In genomic region chr20:32960849-32961731, GRCh38 we compare ENCODE assay signal across 27 cellular contexts. TPM values are rescaled to one million over a fixed set of nuclear protein-coding genes. Genes with fewer than 3 reads are reported as not detected.
A peak's percentile ranks its signal among the peaks of the same experiment; 100 is the strongest.
DNase-seq lines count a peak whose midpoint lies in the region; ATAC-seq and TF ChIP-seq lines count a peak whose summit lies in the region.
"Had no signal": no experiment of that assay in that cellular context is flagged by ENCODE, and none has a peak within 500 bp of the region (broad histone marks: within the 10 kb centered on the region; RNA-seq: fewer than 3 reads in every experiment).

No MANE protein-coding gene starts in this region.

- H2BK120ac ChIP-seq in IMR-90 (ENCODE audit: low read depth, low read length) = no peak overlapping the region

- H3K9ac ChIP-seq in IMR-90 (ENCODE audit: low read depth, low read length) = no peak overlapping the region

- no peak overlapping the region for H2BK20ac ChIP-seq in IMR-90 (ENCODE audit: low read depth, low read length)

- H2BK5ac ChIP-seq in IMR-90 (ENCODE audit: low read depth, low read length, poor library complexity, severe bottlenecking) = no peak overlapping the region

- peak; percentile 8 for DNase-seq in GM10248 (ENCODE audit: extremely low spot score)
- no peak for DNase-seq in IMR-90
- DNase-seq in iPS-NIHi7 (ENCODE audit: extremely low spot score) = peak; percentile 7
- DNase-seq in sigmoid colon = peak; percentile 47
- DNase-seq in thyroid gland = no peak
- no peak for DNase-seq in activated CD4-positive, alpha-beta T cell treated with anti-CD3 and anti-CD28 coated beads for 48 hours
- DNase-seq: activated CD4-positive, alpha-beta T cell treated with anti-CD3 and anti-CD28 coated beads for 1 hour; activated effector memory CD4-positive, alpha-beta T cell treated with anti-CD3 and anti-CD28 coated beads, Interleukin-2, amount 50 U/mL, for 16 hours; BE2C; COR-L47; dermis blood vessel endothelial cell; foreskin fibroblast; HFFc6; mesenchymal stem cell; MM.1S; natural killer cell; NCI-H146; NCI-H2171 treated with DMSO at 0.1 percent for 48 hours; NCI-H526 treated with DMSO at 0.1 percent for 48 hours; stimulated activated CD4-positive, alpha-beta T cell treated with anti-CD3 and anti-CD28 coated beads, Interleukin-1b, Interleukin-23, amount 100 ng/mL, for 48 hours; stimulated activated naive CD4-positive, alpha-beta T cell had no signal

- WGBS in IMR-90 (ENCODE audit: extremely low coverage in 2 of 2, insufficient read length in 1 of 2), 2 experiments = 58% methylated on average over 15 of the region's 28 CpGs; no CpG with 5 or more reads in 1 of the 2 experiments
- WGBS in sigmoid colon, 2 donors = 82 to 89% methylated on average over 28 of the region's 28 CpGs
- 89 to 90% methylated on average over 25 to 28 of the region's 28 CpGs for WGBS in thyroid gland, 2 donors
- 86 to 93% methylated on average over 6 to 9 of the region's 28 CpGs for WGBS in gastroesophageal sphincter (ENCODE audit: low coverage in 1 of 2), 2 donors

- no peak overlapping the region for H3K14ac ChIP-seq in IMR-90 (replicated peaks; ENCODE audit: low read depth, low read length)

- no peak overlapping the region for H3K4me2 ChIP-seq in IMR-90 (ENCODE audit: low read depth, low read length)

- H3K79me1 ChIP-seq in IMR-90 (ENCODE audit: low read depth in 1 of 2, low read length in 2 of 2) = no peaks in the 10 kb centered on the region

- POLR2A ChIA-PET in GM10248 (lab: Yijun Ruan, JAX) (no interaction called here), IMR-90 (lab: Charles Lee; ENCODE audit: unreplicated experiment) (no interaction called here)

- no peak overlapping the region for H3K4ac ChIP-seq in IMR-90 (ENCODE audit: low read depth, low read length)

- H3K56ac ChIP-seq in IMR-90 (ENCODE audit: extremely low read depth, insufficient read depth, low read length) = no peak overlapping the region

- H4K20me1 ChIP-seq in IMR-90 (ENCODE audit: insufficient read depth, low read length) = no peaks in the 10 kb centered on the region

- H3K27ac ChIP-seq in IMR-90 (ENCODE audit: insufficient read depth, low read length) = no peak overlapping the region
- H3K27ac ChIP-seq in sigmoid colon = no peak overlapping the region
- H3K27ac ChIP-seq in thyroid gland = no peak overlapping the region
- no peak overlapping the region for H3K27ac ChIP-seq in gastroesophageal sphincter
- H3K27ac ChIP-seq: epithelial cell of prostate, tibial nerve had no signal

- no peaks in the 10 kb centered on the region for H3K36me3 ChIP-seq in IMR-90 (ENCODE audit: control insufficient read depth, insufficient read depth, low read length)
- no peaks in the 10 kb centered on the region for H3K36me3 ChIP-seq in sigmoid colon
- H3K36me3 ChIP-seq in thyroid gland = no peaks in the 10 kb centered on the region
- H3K36me3 ChIP-seq in gastroesophageal sphincter = no peaks in the 10 kb centered on the region
- H3K36me3 ChIP-seq: BE2C, tibial nerve had no signal

- no peak overlapping the region for H2BK15ac ChIP-seq in IMR-90 (ENCODE audit: low read depth, low read length)

- H4K5ac ChIP-seq in IMR-90 (ENCODE audit: low read depth, low read length) = no peak overlapping the region

- no peak for TF ChIP-seq CTCF in GM10248 (IDR thresholded peaks at IDR 0.05; ENCODE audit: control extremely low read depth, extremely low read depth, low read depth, missing control alignments)
- no peak for TF ChIP-seq CTCF in IMR-90 (conservative IDR thresholded peaks at IDR 0.05; ENCODE audit: low read depth, low read length)
- no peak for TF ChIP-seq CTCF in sigmoid colon (IDR thresholded peaks at IDR 0.05)
- TF ChIP-seq CTCF in thyroid gland (IDR thresholded peaks at IDR 0.05) = no peak
- no peak for TF ChIP-seq CTCF in gastroesophageal sphincter (IDR thresholded peaks at IDR 0.05)

- ATAC-seq in IMR-90 (ENCODE audit: low read depth) = no peak
- ATAC-seq in gastroesophageal sphincter = no peak

- intact Hi-C loops in IMR-90 (cut with micrococcal nuclease) (no loop called here), sigmoid colon (cut with DNase I) (loop anchor here (10.0 kb wide), 1 partner anchor 64 kb away; no protein-coding TSS in a partner anchor), thyroid gland (cut with DNase I) (no loop called here)

- H3K4me3 ChIP-seq in IMR-90 (ENCODE audit: insufficient read depth, low read depth, low read length) (no peak overlapping the region), sigmoid colon (no peak overlapping the region), thyroid gland (replicated peaks in 1 of 3) (no peak overlapping the region), gastroesophageal sphincter (no peak overlapping the region)
- H3K4me3 ChIP-seq: tibial nerve had no signal

- CTCF ChIA-PET in GM10248 (lab: Yijun Ruan, JAX) (no interaction called here), IMR-90 (lab: Yijun Ruan, JAX) (no interaction called here)

- no peak overlapping the region for H4K91ac ChIP-seq in IMR-90 (ENCODE audit: insufficient read depth, low read depth, low read length)

- no peak for TF ChIP-seq RAD21 in IMR-90 (IDR thresholded peaks at IDR 0.05; ENCODE audit: low read length)

- no peak overlapping the region for H3K23ac ChIP-seq in IMR-90 (ENCODE audit: low read depth, low read length)

- TF ChIP-seq POLR2A in IMR-90 (IDR thresholded peaks at IDR 0.05; ENCODE audit: low read depth, low read length) (no peak), sigmoid colon (IDR thresholded peaks at IDR 0.05) (no peak), thyroid gland (IDR thresholded peaks at IDR 0.05) (no peak), gastroesophageal sphincter (IDR thresholded peaks at IDR 0.05) (no peak)

- no peaks in the 10 kb centered on the region for H3K9me1 ChIP-seq in IMR-90 (ENCODE audit: insufficient read depth, low read length)

- TF ChIP-seq EP300 in sigmoid colon (IDR thresholded peaks at IDR 0.05) (no peak), gastroesophageal sphincter (IDR thresholded peaks at IDR 0.05) (no peak)

- dilution Hi-C loops in IMR-90 (cut with HindIII; ENCODE audit: low sequenced_read_pairs, unreplicated experiment) = no loop called here

- H3K9me3 ChIP-seq in IMR-90 (ENCODE audit: control insufficient read depth, insufficient read depth, low read length) = peaks cover 6% of the 10 kb centered on the region
- H3K9me3 ChIP-seq in sigmoid colon = peaks cover 0 to 10% (median 4%) of the 10 kb centered on the region in 4 donors
- H3K9me3 ChIP-seq in thyroid gland = no peaks in the 10 kb centered on the region
- H3K9me3 ChIP-seq in gastroesophageal sphincter = peaks cover 0 to 31% (median 0%) of the 10 kb centered on the region in 3 donors
- H3K9me3 ChIP-seq: BE2C had no signal

- in situ Hi-C loops in IMR-90 (cut with MboI; ENCODE audit: low sequenced_read_pairs) = no loop called here

- H3K18ac ChIP-seq in IMR-90 (ENCODE audit: low read depth, low read length) = no peak overlapping the region

- no TSS peak for BruUV-seq in IMR-90 (replicated peaks; lab: Mats Ljungman, UMichigan)

- peak overlapping the region; percentile 11 for H2AFZ ChIP-seq in IMR-90 (replicated peaks; ENCODE audit: low read length, poor library complexity)

- H3K27me3 ChIP-seq in IMR-90 (ENCODE audit: control insufficient read depth, insufficient read depth, low read length) (peaks cover 7% of the 10 kb centered on the region; the same call in 1 of the 2 replicates), sigmoid colon (no peaks in the 10 kb centered on the region), thyroid gland (no peaks in the 10 kb centered on the region), gastroesophageal sphincter (peaks cover 2% of the 10 kb centered on the region)
- H3K27me3 ChIP-seq: BE2C, tibial nerve had no signal

- H2AK9ac ChIP-seq in IMR-90 (replicated peaks; ENCODE audit: low read depth, low read length, poor library complexity) = no peak overlapping the region

- no peak overlapping the region for H4K8ac ChIP-seq in IMR-90 (ENCODE audit: low read depth in 2 of 2, low read length in 2 of 2)

- no peaks in the 10 kb centered on the region for H3K4me1 ChIP-seq in IMR-90 (ENCODE audit: control insufficient read depth, insufficient read depth, low read length)
- H3K4me1 ChIP-seq in sigmoid colon = no peaks in the 10 kb centered on the region
- H3K4me1 ChIP-seq in thyroid gland = no peaks in the 10 kb centered on the region
- no peaks in the 10 kb centered on the region for H3K4me1 ChIP-seq in gastroesophageal sphincter
- H3K4me1 ChIP-seq: BE2C, tibial nerve had no signal

- H2AK5ac ChIP-seq in IMR-90 (ENCODE audit: low read depth, low read length) = no peak overlapping the region

TF ChIP-seq in IMR-90, 13 proteins besides CTCF, POLR2A, EP300 and RAD21 (continues in another document):
- no peak for TF ChIP-seq USF2 (IDR thresholded peaks at IDR 0.05; ENCODE audit: low read depth, low read length)
- TF ChIP-seq MAZ (IDR thresholded peaks at IDR 0.05; ENCODE audit: borderline replicate concordance, low read depth, low read length) = no peak
- no peak for TF ChIP-seq ELK1 (IDR thresholded peaks at IDR 0.05; ENCODE audit: borderline replicate concordance, low read depth, low read length)

RNA-seq across cellular contexts. Expression of gene SUN5, which starts 43.1 kb away (rescaled TPM):
- total RNA-seq in IMR-90 (2012; rRNA removed) (not detected in 2 replicates), sigmoid colon (not detected), thyroid gland (not detected), gastroesophageal sphincter (not detected)
- polyA plus RNA-seq in IMR-90 (2012; rRNA removed) (not detected in 2 replicates), sigmoid colon (not detected)
- not detected in 2 replicates for polyA plus RNA-seq in IMR-90 (2012; cell fraction: cytosol; rRNA removed)
- not detected in 2 replicates for polyA plus RNA-seq in IMR-90 (2012; cell fraction: nucleus; rRNA removed; ENCODE audit: low replicate concordance)
- total RNA-seq: cardiac septum, Daoy, dermis blood vessel endothelial cell, HFFc6, kidney epithelial cell, natural killer cell, tibial nerve had no signal

RNA-seq across cellular contexts. Expression of gene BPIFB2, which starts 46.4 kb away (rescaled TPM):
- total RNA-seq in IMR-90 (2012; rRNA removed) (not detected in 2 replicates), sigmoid colon (not detected), thyroid gland (not detected), gastroesophageal sphincter (100 to 1,000 TPM in 1 of 4 donors, under 1 TPM in 2, not detected in 1; 0.13 to 138 (median 0.15) TPM)
- polyA plus RNA-seq in IMR-90 (2012; rRNA removed) (not detected in 2 replicates), sigmoid colon (not detected)
- not detected in 2 replicates for polyA plus RNA-seq in IMR-90 (2012; cell fraction: cytosol; rRNA removed)
- not detected in 2 replicates for polyA plus RNA-seq in IMR-90 (2012; cell fraction: nucleus; rRNA removed; ENCODE audit: low replicate concordance)
- total RNA-seq: cardiac septum, Daoy, dermis blood vessel endothelial cell, HFFc6, kidney epithelial cell, natural killer cell, tibial nerve had no signal

Comparison
In these comparisons a context has a peak if more than half of its experiments do, and no peak if none do; other contexts are left out.
1. DNase-seq: peak in GM10248 (single experiment), iPS-NIHi7 (single experiment) and sigmoid colon (single experiment); none in IMR-90 (single experiment), thyroid gland (0 of 2) and activated CD4-positive, alpha-beta T cell treated with anti-CD3 and anti-CD28 coated beads for 48 hours (single experiment).